Comparison of ENCODE assay signal across 22 cellular contexts in genomic region chr14:67553547-67553946, GRCh38. TPM values are rescaled to one million over a fixed set of nuclear protein-coding genes. Genes with fewer than 3 reads are reported as not detected.
A peak's percentile ranks its signal among the peaks of the same experiment; 100 is the strongest.
DNase-seq lines count a peak whose midpoint lies in the region; ATAC-seq and TF ChIP-seq lines count a peak whose summit lies in the region.
"Had no signal": no experiment of that assay in that cellular context is flagged by ENCODE, and none has a peak within 500 bp of the region (broad histone marks: within the 10 kb centered on the region; RNA-seq: fewer than 3 reads in every experiment).

No MANE protein-coding gene starts in this region.

- intact Hi-C loops in natural killer cell (cut with micrococcal nuclease), result no loop called here

- peak; percentile 18 for DNase-seq in natural killer cell treated with Interleukin-12 subunit alpha and Interleukin-12 subunit beta and Interleukin-15 and Interleukin-18, amount 100 ng/mL, for 72 hours (ENCODE audit: low spot score)
- no peak for DNase-seq in natural killer cell
- DNase-seq in brain microvascular endothelial cell, result no peak
- DNase-seq in globus pallidus (ENCODE audit: low spot score), result no peak
- no peak for DNase-seq in BE2C
- DNase-seq: 8988T; ACHN; CD4-positive, CD25-positive, alpha-beta regulatory T cell; DMS153; Kasumi-1; NCI-H1105 treated with DMSO at 0.1 percent for 48 hours; NCI-H146; NCI-H1930; NCI-H2107; NCI-H446; NCI-H524 treated with DMSO at 0.1 percent for 48 hours; NCI-H774; SJCRH30 had no signal

- H3K27me3 ChIP-seq in layer of hippocampus (ENCODE audit: control insufficient read depth, insufficient read depth, low read length) (no peaks in the 10 kb centered on the region), brain microvascular endothelial cell (replicated peaks) (no peaks in the 10 kb centered on the region), BE2C (no peaks in the 10 kb centered on the region)
- H3K27me3 ChIP-seq: SJCRH30 had no signal

- TF ChIP-seq CTCF in natural killer cell (IDR thresholded peaks at IDR 0.05) (no peak), brain microvascular endothelial cell (IDR thresholded peaks at IDR 0.05; ENCODE audit: low read depth, low read length, missing control alignments) (no peak), BE2C (IDR thresholded peaks at IDR 0.05; ENCODE audit: low read depth, low read length) (no peak)

- no peak for ATAC-seq in natural killer cell treated with Interleukin-12 subunit alpha and Interleukin-12 subunit beta and Interleukin-15 and Interleukin-18, amount 100 ng/mL, for 72 hours
- no peak for ATAC-seq in natural killer cell
- ATAC-seq: HepG2, K562 had no signal

- peaks cover 15 to 16% of the 10 kb centered on the region in 2 donors for H3K27me3 Mint-ChIP-seq in natural killer cell treated with Interleukin-12 subunit alpha and Interleukin-12 subunit beta and Interleukin-15 and Interleukin-18, amount 100 ng/mL, for 72 hours
- H3K27me3 Mint-ChIP-seq in natural killer cell (ENCODE audit: low read depth in 2 of 2), result peaks cover 5 to 13% of the 10 kb centered on the region in 2 donors

- peaks cover 5% of the 10 kb centered on the region; the same call in 1 of the 2 replicates for H3K4me1 ChIP-seq in BE2C

- no peak overlapping the region for H3K27ac Mint-ChIP-seq in natural killer cell treated with Interleukin-12 subunit alpha and Interleukin-12 subunit beta and Interleukin-15 and Interleukin-18, amount 100 ng/mL, for 72 hours
- H3K27ac Mint-ChIP-seq in natural killer cell, result no peak overlapping the region
- H3K27ac Mint-ChIP-seq: CD4-positive, CD25-positive, alpha-beta regulatory T cell had no signal

- H3K27ac ChIP-seq in layer of hippocampus (ENCODE audit: low read depth, low read length) (peak overlapping the region; percentile 12), temporal lobe (ENCODE audit: low read depth, low read length) (peak overlapping the region; percentile 57), brain microvascular endothelial cell (no peak overlapping the region)
- H3K27ac ChIP-seq: SJCRH30 had no signal

- no peaks in the 10 kb centered on the region for H3K36me3 Mint-ChIP-seq in natural killer cell treated with Interleukin-12 subunit alpha and Interleukin-12 subunit beta and Interleukin-15 and Interleukin-18, amount 100 ng/mL, for 72 hours
- no peaks in the 10 kb centered on the region for H3K36me3 Mint-ChIP-seq in natural killer cell
- H3K36me3 Mint-ChIP-seq: CD4-positive, CD25-positive, alpha-beta regulatory T cell had no signal

- H3K36me3 ChIP-seq in brain microvascular endothelial cell (replicated peaks) (no peaks in the 10 kb centered on the region), BE2C (no peaks in the 10 kb centered on the region)
- H3K36me3 ChIP-seq: SJCRH30 had no signal

- no peaks in the 10 kb centered on the region for H3K9me3 ChIP-seq in BE2C
- H3K9me3 ChIP-seq: SJCRH30 had no signal

- no peaks in the 10 kb centered on the region for H3K4me1 Mint-ChIP-seq in natural killer cell treated with Interleukin-12 subunit alpha and Interleukin-12 subunit beta and Interleukin-15 and Interleukin-18, amount 100 ng/mL, for 72 hours (ENCODE audit: low read depth in 2 of 2)
- no peaks in the 10 kb centered on the region for H3K4me1 Mint-ChIP-seq in natural killer cell
- H3K4me1 Mint-ChIP-seq: CD4-positive, CD25-positive, alpha-beta regulatory T cell had no signal

- H3K4me3 ChIP-seq in brain microvascular endothelial cell (ENCODE audit: low read depth, low read length) (no peak overlapping the region), BE2C (ENCODE audit: low read depth, low read length) (no peak overlapping the region)
- H3K4me3 ChIP-seq: K562, SJCRH30 had no signal

- no peak overlapping the region for H3K4me3 Mint-ChIP-seq in natural killer cell treated with Interleukin-12 subunit alpha and Interleukin-12 subunit beta and Interleukin-15 and Interleukin-18, amount 100 ng/mL, for 72 hours
- H3K4me3 Mint-ChIP-seq in natural killer cell, result no peak overlapping the region
- H3K4me3 Mint-ChIP-seq: CD4-positive, CD25-positive, alpha-beta regulatory T cell had no signal

- no peaks in the 10 kb centered on the region for H3K9me3 Mint-ChIP-seq in natural killer cell treated with Interleukin-12 subunit alpha and Interleukin-12 subunit beta and Interleukin-15 and Interleukin-18, amount 100 ng/mL, for 72 hours
- no peaks in the 10 kb centered on the region for H3K9me3 Mint-ChIP-seq in natural killer cell

- in situ Hi-C loops in brain microvascular endothelial cell (cut with HindIII; ENCODE audit: low pct_ligation_motif_present, low sequenced_read_pairs), result no loop called here

RNA-seq across cellular contexts. Expression of gene PLEKHH1, which starts 20.5 kb away (rescaled TPM):
- total RNA-seq in natural killer cell treated with Interleukin-12 subunit alpha and Interleukin-12 subunit beta and Interleukin-15 and Interleukin-18, amount 100 ng/mL, for 72 hours, result 1 to 10 TPM; 1.2 to 1.9 TPM
- not detected for total RNA-seq in natural killer cell
- 6.9 TPM for total RNA-seq in temporal lobe
- polyA plus RNA-seq in BE2C (2012; ENCODE audit: insufficient read depth, insufficient read length, low read depth), result 4.1 TPM

RNA-seq across cellular contexts. Expression of gene PIGH, which starts 46.5 kb away (rescaled TPM):
- total RNA-seq in natural killer cell treated with Interleukin-12 subunit alpha and Interleukin-12 subunit beta and Interleukin-15 and Interleukin-18, amount 100 ng/mL, for 72 hours, result 10 to 100 TPM; 30.1 to 37.4 TPM
- total RNA-seq in natural killer cell (10 to 100 TPM; 50.9 to 56.0 (median 54.5) TPM), temporal lobe (22.1 TPM)
- 45.6 TPM for polyA plus RNA-seq in BE2C (2012; ENCODE audit: insufficient read depth, insufficient read length, low read depth)
